Comparison of ENCODE assay signal across 1 cellular context in the genomic region with DNA sequence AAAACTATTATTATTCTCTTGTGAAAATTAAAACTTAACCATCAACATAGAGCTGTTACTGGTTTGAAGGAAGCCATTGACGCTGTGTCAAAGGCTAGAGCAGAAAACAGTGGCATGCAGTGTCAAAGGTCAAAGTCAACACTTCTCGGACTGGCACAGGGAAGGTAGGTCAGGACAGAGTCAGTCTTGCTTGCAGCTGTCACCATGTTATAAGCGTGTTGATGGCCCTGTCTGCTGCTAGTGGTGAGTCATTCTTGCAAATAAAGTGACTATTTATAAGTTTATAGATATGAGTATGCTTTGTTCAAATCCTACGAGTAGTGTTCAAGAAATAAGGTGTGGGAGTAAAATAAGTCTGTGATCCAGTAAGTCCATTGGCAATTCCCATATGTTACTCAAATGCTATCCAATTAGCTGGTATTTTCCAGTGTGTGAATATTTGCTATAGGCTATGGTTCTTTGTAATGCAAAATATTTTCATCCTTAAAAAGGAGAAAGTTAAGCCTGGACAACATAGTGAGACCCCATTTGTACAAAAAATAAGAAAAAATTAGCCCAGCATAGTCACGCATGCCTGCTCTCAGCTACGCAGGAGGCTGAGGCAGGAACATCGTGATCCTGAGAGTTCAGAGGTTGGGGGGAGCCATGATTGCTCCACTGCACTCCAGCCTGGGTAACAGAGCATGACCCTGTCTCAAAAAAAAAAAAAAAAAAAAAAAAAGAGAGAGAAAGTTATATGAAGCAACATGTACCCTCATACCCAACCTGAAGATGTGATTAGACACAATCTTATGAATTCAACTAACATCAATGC.
TF ChIP-seq lines count a peak whose summit lies in the region.

No MANE protein-coding gene starts in this region.

TF ChIP-seq in HepG2, 621 proteins besides CTCF, POLR2A, EP300 and RAD21 (continued from another document and continues in another):
- TF ChIP-seq ZNF816 (CRISPR knock-in tag; IDR thresholded peaks at IDR 0.05; ENCODE audit: borderline replicate concordance): no peak
- TF ChIP-seq EHMT2 (IDR thresholded peaks at IDR 0.05; ENCODE audit: borderline replicate concordance, low read depth, low read length): no peak
- TF ChIP-seq, protein P1, sequence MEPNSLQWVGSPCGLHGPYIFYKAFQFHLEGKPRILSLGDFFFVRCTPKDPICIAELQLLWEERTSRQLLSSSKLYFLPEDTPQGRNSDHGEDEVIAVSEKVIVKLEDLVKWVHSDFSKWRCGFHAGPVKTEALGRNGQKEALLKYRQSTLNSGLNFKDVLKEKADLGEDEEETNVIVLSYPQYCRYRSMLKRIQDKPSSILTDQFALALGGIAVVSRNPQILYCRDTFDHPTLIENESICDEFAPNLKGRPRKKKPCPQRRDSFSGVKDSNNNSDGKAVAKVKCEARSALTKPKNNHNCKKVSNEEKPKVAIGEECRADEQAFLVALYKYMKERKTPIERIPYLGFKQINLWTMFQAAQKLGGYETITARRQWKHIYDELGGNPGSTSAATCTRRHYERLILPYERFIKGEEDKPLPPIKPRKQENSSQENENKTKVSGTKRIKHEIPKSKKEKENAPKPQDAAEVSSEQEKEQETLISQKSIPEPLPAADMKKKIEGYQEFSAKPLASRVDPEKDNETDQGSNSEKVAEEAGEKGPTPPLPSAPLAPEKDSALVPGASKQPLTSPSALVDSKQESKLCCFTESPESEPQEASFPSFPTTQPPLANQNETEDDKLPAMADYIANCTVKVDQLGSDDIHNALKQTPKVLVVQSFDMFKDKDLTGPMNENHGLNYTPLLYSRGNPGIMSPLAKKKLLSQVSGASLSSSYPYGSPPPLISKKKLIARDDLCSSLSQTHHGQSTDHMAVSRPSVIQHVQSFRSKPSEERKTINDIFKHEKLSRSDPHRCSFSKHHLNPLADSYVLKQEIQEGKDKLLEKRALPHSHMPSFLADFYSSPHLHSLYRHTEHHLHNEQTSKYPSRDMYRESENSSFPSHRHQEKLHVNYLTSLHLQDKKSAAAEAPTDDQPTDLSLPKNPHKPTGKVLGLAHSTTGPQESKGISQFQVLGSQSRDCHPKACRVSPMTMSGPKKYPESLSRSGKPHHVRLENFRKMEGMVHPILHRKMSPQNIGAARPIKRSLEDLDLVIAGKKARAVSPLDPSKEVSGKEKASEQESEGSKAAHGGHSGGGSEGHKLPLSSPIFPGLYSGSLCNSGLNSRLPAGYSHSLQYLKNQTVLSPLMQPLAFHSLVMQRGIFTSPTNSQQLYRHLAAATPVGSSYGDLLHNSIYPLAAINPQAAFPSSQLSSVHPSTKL (CRISPR knock-in tag; IDR thresholded peaks at IDR 0.05): peak; percentile 37; the same call in 1 of the 2 replicates
- no peak for TF ChIP-seq NFKB2 (CRISPR knock-in tag; IDR thresholded peaks at IDR 0.05; ENCODE audit: borderline replicate concordance)
- TF ChIP-seq, protein P2, sequence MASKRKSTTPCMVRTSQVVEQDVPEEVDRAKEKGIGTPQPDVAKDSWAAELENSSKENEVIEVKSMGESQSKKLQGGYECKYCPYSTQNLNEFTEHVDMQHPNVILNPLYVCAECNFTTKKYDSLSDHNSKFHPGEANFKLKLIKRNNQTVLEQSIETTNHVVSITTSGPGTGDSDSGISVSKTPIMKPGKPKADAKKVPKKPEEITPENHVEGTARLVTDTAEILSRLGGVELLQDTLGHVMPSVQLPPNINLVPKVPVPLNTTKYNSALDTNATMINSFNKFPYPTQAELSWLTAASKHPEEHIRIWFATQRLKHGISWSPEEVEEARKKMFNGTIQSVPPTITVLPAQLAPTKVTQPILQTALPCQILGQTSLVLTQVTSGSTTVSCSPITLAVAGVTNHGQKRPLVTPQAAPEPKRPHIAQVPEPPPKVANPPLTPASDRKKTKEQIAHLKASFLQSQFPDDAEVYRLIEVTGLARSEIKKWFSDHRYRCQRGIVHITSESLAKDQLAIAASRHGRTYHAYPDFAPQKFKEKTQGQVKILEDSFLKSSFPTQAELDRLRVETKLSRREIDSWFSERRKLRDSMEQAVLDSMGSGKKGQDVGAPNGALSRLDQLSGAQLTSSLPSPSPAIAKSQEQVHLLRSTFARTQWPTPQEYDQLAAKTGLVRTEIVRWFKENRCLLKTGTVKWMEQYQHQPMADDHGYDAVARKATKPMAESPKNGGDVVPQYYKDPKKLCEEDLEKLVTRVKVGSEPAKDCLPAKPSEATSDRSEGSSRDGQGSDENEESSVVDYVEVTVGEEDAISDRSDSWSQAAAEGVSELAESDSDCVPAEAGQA (IDR thresholded peaks at IDR 0.05; ENCODE audit: low read depth): no peak
- TF ChIP-seq, protein P2 (CRISPR knock-in tag; IDR thresholded peaks at IDR 0.05; ENCODE audit: borderline replicate concordance): no peak
- no peak for TF ChIP-seq SMAD9 (CRISPR knock-in tag; IDR thresholded peaks at IDR 0.05)
- TF ChIP-seq, protein P3, sequence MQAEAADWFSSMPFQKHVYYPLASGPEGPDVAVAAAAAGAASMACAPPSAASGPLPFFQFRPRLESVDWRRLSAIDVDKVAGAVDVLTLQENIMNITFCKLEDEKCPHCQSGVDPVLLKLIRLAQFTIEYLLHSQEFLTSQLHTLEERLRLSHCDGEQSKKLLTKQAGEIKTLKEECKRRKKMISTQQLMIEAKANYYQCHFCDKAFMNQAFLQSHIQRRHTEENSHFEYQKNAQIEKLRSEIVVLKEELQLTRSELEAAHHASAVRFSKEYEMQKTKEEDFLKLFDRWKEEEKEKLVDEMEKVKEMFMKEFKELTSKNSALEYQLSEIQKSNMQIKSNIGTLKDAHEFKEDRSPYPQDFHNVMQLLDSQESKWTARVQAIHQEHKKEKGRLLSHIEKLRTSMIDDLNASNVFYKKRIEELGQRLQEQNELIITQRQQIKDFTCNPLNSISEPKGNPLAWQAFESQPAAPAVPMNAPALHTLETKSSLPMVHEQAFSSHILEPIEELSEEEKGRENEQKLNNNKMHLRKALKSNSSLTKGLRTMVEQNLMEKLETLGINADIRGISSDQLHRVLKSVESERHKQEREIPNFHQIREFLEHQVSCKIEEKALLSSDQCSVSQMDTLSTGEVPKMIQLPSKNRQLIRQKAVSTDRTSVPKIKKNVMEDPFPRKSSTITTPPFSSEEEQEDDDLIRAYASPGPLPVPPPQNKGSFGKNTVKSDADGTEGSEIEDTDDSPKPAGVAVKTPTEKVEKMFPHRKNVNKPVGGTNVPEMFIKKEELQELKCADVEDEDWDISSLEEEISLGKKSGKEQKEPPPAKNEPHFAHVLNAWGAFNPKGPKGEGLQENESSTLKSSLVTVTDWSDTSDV (CRISPR knock-in tag; IDR thresholded peaks at IDR 0.05): no peak
- TF ChIP-seq, protein P4, sequence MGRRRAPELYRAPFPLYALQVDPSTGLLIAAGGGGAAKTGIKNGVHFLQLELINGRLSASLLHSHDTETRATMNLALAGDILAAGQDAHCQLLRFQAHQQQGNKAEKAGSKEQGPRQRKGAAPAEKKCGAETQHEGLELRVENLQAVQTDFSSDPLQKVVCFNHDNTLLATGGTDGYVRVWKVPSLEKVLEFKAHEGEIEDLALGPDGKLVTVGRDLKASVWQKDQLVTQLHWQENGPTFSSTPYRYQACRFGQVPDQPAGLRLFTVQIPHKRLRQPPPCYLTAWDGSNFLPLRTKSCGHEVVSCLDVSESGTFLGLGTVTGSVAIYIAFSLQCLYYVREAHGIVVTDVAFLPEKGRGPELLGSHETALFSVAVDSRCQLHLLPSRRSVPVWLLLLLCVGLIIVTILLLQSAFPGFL (CRISPR knock-in tag; IDR thresholded peaks at IDR 0.05): no peak
- TF ChIP-seq SCMH1 (CRISPR knock-in tag; IDR thresholded peaks at IDR 0.05; ENCODE audit: borderline replicate concordance): no peak
- TF ChIP-seq, protein P5, sequence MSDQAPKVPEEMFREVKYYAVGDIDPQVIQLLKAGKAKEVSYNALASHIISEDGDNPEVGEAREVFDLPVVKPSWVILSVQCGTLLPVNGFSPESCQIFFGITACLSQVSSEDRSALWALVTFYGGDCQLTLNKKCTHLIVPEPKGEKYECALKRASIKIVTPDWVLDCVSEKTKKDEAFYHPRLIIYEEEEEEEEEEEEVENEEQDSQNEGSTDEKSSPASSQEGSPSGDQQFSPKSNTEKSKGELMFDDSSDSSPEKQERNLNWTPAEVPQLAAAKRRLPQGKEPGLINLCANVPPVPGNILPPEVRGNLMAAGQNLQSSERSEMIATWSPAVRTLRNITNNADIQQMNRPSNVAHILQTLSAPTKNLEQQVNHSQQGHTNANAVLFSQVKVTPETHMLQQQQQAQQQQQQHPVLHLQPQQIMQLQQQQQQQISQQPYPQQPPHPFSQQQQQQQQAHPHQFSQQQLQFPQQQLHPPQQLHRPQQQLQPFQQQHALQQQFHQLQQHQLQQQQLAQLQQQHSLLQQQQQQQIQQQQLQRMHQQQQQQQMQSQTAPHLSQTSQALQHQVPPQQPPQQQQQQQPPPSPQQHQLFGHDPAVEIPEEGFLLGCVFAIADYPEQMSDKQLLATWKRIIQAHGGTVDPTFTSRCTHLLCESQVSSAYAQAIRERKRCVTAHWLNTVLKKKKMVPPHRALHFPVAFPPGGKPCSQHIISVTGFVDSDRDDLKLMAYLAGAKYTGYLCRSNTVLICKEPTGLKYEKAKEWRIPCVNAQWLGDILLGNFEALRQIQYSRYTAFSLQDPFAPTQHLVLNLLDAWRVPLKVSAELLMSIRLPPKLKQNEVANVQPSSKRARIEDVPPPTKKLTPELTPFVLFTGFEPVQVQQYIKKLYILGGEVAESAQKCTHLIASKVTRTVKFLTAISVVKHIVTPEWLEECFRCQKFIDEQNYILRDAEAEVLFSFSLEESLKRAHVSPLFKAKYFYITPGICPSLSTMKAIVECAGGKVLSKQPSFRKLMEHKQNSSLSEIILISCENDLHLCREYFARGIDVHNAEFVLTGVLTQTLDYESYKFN (CRISPR knock-in tag; conservative IDR thresholded peaks at IDR 0.05): peak; percentile 55; the same call in 1 of the 2 replicates
- TF ChIP-seq MBD4 (IDR thresholded peaks at IDR 0.05; ENCODE audit: borderline replicate concordance, low read length): no peak
- no peak; the same call in 1 of the 2 replicates for TF ChIP-seq POGZ (CRISPR knock-in tag; IDR thresholded peaks at IDR 0.05)
- TF ChIP-seq ZNF180 (CRISPR knock-in tag; IDR thresholded peaks at IDR 0.05; ENCODE audit: borderline replicate concordance, low read depth): no peak
- no peak for TF ChIP-seq ZNF446 (CRISPR knock-in tag; IDR thresholded peaks at IDR 0.05)
- TF ChIP-seq ARID2 (CRISPR knock-in tag; IDR thresholded peaks at IDR 0.05; ENCODE audit: borderline replicate concordance): no peak
- TF ChIP-seq SETDB1 (CRISPR knock-in tag; IDR thresholded peaks at IDR 0.05; ENCODE audit: borderline replicate concordance): no peak
- TF ChIP-seq, protein P6, sequence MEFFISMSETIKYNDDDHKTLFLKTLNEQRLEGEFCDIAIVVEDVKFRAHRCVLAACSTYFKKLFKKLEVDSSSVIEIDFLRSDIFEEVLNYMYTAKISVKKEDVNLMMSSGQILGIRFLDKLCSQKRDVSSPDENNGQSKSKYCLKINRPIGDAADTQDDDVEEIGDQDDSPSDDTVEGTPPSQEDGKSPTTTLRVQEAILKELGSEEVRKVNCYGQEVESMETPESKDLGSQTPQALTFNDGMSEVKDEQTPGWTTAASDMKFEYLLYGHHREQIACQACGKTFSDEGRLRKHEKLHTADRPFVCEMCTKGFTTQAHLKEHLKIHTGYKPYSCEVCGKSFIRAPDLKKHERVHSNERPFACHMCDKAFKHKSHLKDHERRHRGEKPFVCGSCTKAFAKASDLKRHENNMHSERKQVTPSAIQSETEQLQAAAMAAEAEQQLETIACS (CRISPR knock-in tag; IDR thresholded peaks at IDR 0.05): no peak
- TF ChIP-seq KAT2B (IDR thresholded peaks at IDR 0.05; ENCODE audit: borderline replicate concordance, low read depth, low read length): no peak
- TF ChIP-seq YEATS4 (CRISPR knock-in tag; IDR thresholded peaks at IDR 0.05; ENCODE audit: borderline replicate concordance): no peak
- no peak for TF ChIP-seq TBX3 (IDR thresholded peaks at IDR 0.05; ENCODE audit: borderline replicate concordance)
- TF ChIP-seq HOXA5 (CRISPR knock-in tag; IDR thresholded peaks at IDR 0.05): no peak
- TF ChIP-seq ZIK1 (CRISPR knock-in tag; IDR thresholded peaks at IDR 0.05; ENCODE audit: borderline replicate concordance, low read depth): no peak
- TF ChIP-seq RARA (CRISPR knock-in tag; IDR thresholded peaks at IDR 0.05): peak; percentile 78
- TF ChIP-seq ZNF343 (CRISPR knock-in tag; IDR thresholded peaks at IDR 0.05): 0 out of 2 replicates have a peak, but pooled peaks have one; percentile 3
- no peak for TF ChIP-seq NFE2L1 (CRISPR knock-in tag; IDR thresholded peaks at IDR 0.05; ENCODE audit: borderline replicate concordance)
- TF ChIP-seq ZNF101 (CRISPR knock-in tag; IDR thresholded peaks at IDR 0.05; ENCODE audit: borderline replicate concordance, low read depth): no peak
- no peak for TF ChIP-seq HDAC1 (CRISPR knock-in tag; IDR thresholded peaks at IDR 0.05)
- no peak for TF ChIP-seq ZNF33A (CRISPR knock-in tag; IDR thresholded peaks at IDR 0.05; ENCODE audit: borderline replicate concordance)
- TF ChIP-seq ZNF232 (CRISPR knock-in tag; IDR thresholded peaks at IDR 0.05; ENCODE audit: borderline replicate concordance): no peak
- TF ChIP-seq SAP130 (CRISPR knock-in tag; IDR thresholded peaks at IDR 0.05; ENCODE audit: low read depth): peak; percentile 57; the same call in 1 of the 2 replicates
- peak; percentile 53 for TF ChIP-seq FOXA3 (CRISPR knock-in tag; IDR thresholded peaks at IDR 0.05)
- TF ChIP-seq ETV5 (CRISPR knock-in tag; IDR thresholded peaks at IDR 0.05; ENCODE audit: borderline replicate concordance): no peak; the same call in 1 of the 2 replicates
- TF ChIP-seq BORCS8-MEF2B (CRISPR knock-in tag; IDR thresholded peaks at IDR 0.05): no peak
- TF ChIP-seq, protein P7, sequence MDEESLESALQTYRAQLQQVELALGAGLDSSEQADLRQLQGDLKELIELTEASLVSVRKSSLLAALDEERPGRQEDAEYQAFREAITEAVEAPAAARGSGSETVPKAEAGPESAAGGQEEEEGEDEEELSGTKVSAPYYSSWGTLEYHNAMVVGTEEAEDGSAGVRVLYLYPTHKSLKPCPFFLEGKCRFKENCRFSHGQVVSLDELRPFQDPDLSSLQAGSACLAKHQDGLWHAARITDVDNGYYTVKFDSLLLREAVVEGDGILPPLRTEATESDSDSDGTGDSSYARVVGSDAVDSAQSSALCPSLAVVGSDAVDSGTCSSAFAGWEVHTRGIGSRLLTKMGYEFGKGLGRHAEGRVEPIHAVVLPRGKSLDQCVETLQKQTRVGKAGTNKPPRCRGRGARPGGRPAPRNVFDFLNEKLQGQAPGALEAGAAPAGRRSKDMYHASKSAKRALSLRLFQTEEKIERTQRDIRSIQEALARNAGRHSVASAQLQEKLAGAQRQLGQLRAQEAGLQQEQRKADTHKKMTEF (CRISPR knock-in tag; IDR thresholded peaks at IDR 0.05): no peak
- TF ChIP-seq TP53 (CRISPR knock-in tag; conservative IDR thresholded peaks at IDR 0.05): no peak
